In genomic region chr3:46660543-46661523, GRCh38 we compare ENCODE assay signal across 14 cellular contexts. TPM values are rescaled to one million over a fixed set of nuclear protein-coding genes. Genes with fewer than 3 reads are reported as not detected.
DNase-seq lines count a peak whose midpoint lies in the region; ATAC-seq, FAIRE-seq and TF ChIP-seq lines count a peak whose summit lies in the region.
"Had no signal": no experiment of that assay in that cellular context is flagged by ENCODE, and none has a peak within 500 bp of the region (broad histone marks: within the 10 kb centered on the region; RNA-seq: fewer than 3 reads in every experiment).

No MANE protein-coding gene starts in this region.

- dilution Hi-C loops in keratinocyte (cut with MboI; ENCODE audit: extremely low pct_ligation_motif_present, low sequenced_read_pairs): no loop called here

- TF ChIP-seq CTCF in GM23338 (conservative IDR thresholded peaks at IDR 0.05; ENCODE audit: low read depth in 2 of 2) (peak in 1 of 2 experiments; percentile 49; a peak in 2 of 4 replicates), keratinocyte (optimal IDR thresholded peaks at IDR 0.05 in 1 of 3, IDR thresholded peaks at IDR 0.05 in 1 of 3, conservative IDR thresholded peaks at IDR 0.05 in 1 of 3; ENCODE audit: extremely low read depth in 1 of 3, insufficient read depth in 2 of 3, low read length in 3 of 3) (peak in 1 of 3 experiments; percentile 50)

- peaks cover 2% of the 10 kb centered on the region for H3K9me1 ChIP-seq in keratinocyte (ENCODE audit: control insufficient read depth, extremely low read depth, insufficient read depth, low read length)

- CTCF ChIA-PET in activated CD4-positive, alpha-beta memory T cell treated with anti-CD3 and anti-CD28 coated beads, Interleukin-2, amount 10 ng/mL, durations not matched to agents 7 days and 5 days (lab: Charles Lee): interaction anchor here (1.9 kb wide), 1 partner anchor 172 kb away, joined by 8 read pairs; no protein-coding TSS in a partner anchor

- H3K4me3 ChIP-seq in GM23338 (no peak overlapping the region), keratinocyte (ENCODE audit: control insufficient read depth in 2 of 3, extremely low read depth in 1 of 3, insufficient read depth in 2 of 3, low read depth in 1 of 3, low read length in 3 of 3) (no peak overlapping the region)

- H3K4me1 ChIP-seq in GM23338 (ENCODE audit: insufficient read depth): peaks cover 48% of the 10 kb centered on the region
- peaks cover 20% of the 10 kb centered on the region for H3K4me1 ChIP-seq in keratinocyte (ENCODE audit: control insufficient read depth, extremely low read depth, insufficient read depth, low read length)

- H3K9ac ChIP-seq in keratinocyte (ENCODE audit: control insufficient read depth, extremely low read depth, insufficient read depth, low read length): no peak overlapping the region

- H3K9me2 ChIP-seq in GM23338 (ENCODE audit: insufficient read depth): no peaks in the 10 kb centered on the region

- ATAC-seq in GM23338 (no peak; the same call in 2 of the 3 replicates), HG02885 (IDR thresholded peaks at IDR 0.05; ENCODE audit: poor library complexity, unreplicated experiment) (no peak), GM19035 (IDR thresholded peaks at IDR 0.05; ENCODE audit: unreplicated experiment) (no peak), GM19351 (IDR thresholded peaks at IDR 0.05; ENCODE audit: unreplicated experiment) (no peak)

- H3K9me3 Mint-ChIP-seq in GM23338: no peaks in the 10 kb centered on the region; the same call in 2 of the 3 replicates
- H3K9me3 Mint-ChIP-seq in activated CD4-positive, alpha-beta memory T cell treated with anti-CD3 and anti-CD28 coated beads, Interleukin-2, amount 10 ng/mL, durations not matched to agents 7 days and 5 days: no peaks in the 10 kb centered on the region
- H3K9me3 Mint-ChIP-seq: CD4-positive, CD25-positive, alpha-beta regulatory T cell had no signal

- H3K27ac Mint-ChIP-seq in GM23338: no peak overlapping the region
- H3K27ac Mint-ChIP-seq in activated CD4-positive, alpha-beta memory T cell treated with anti-CD3 and anti-CD28 coated beads, Interleukin-2, amount 10 ng/mL, durations not matched to agents 7 days and 5 days: no peak overlapping the region
- H3K27ac Mint-ChIP-seq: CD4-positive, CD25-positive, alpha-beta regulatory T cell had no signal

- H3K79me2 ChIP-seq in GM23338 (replicated peaks; ENCODE audit: insufficient read depth): no peaks in the 10 kb centered on the region
- H3K79me2 ChIP-seq in keratinocyte (ENCODE audit: control insufficient read depth, insufficient read depth, low read length): no peaks in the 10 kb centered on the region

- peak; percentile 100 for FAIRE-seq in keratinocyte (lab: Jason Lieb, UNC)
- FAIRE-seq: GM12892 had no signal

- H3K36me3 ChIP-seq in GM23338 (ENCODE audit: insufficient read depth): no peaks in the 10 kb centered on the region
- no peaks in the 10 kb centered on the region for H3K36me3 ChIP-seq in keratinocyte (ENCODE audit: control insufficient read depth in 2 of 2, extremely low read depth in 1 of 2, insufficient read depth in 2 of 2, low read length in 2 of 2)

- H3K4me2 ChIP-seq in GM23338: peak overlapping the region; percentile 42
- H3K4me2 ChIP-seq in keratinocyte (ENCODE audit: control insufficient read depth, extremely low read depth, insufficient read depth, low read depth, low read length): peak overlapping the region; percentile 45

- H4K20me1 ChIP-seq in GM23338 (replicated peaks; ENCODE audit: insufficient read depth): no peaks in the 10 kb centered on the region
- no peaks in the 10 kb centered on the region for H4K20me1 ChIP-seq in keratinocyte (ENCODE audit: control insufficient read depth, extremely low read depth, insufficient read depth, low read length)

- H3F3A ChIP-seq in GM23338 (replicated peaks; ENCODE audit: low read depth): 0 out of 2 replicates have a peak, but pooled peaks cover 9% of the 10 kb centered on the region

- no peak overlapping the region for H3K4me3 Mint-ChIP-seq in GM23338
- no peak overlapping the region for H3K4me3 Mint-ChIP-seq in activated CD4-positive, alpha-beta memory T cell treated with anti-CD3 and anti-CD28 coated beads, Interleukin-2, amount 10 ng/mL, durations not matched to agents 7 days and 5 days
- H3K4me3 Mint-ChIP-seq: CD4-positive, CD25-positive, alpha-beta regulatory T cell had no signal

- H3K27ac ChIP-seq in GM23338 (ENCODE audit: low read depth): no peak overlapping the region
- no peak overlapping the region for H3K27ac ChIP-seq in keratinocyte (ENCODE audit: control insufficient read depth, insufficient read depth, low read length)
- H3K27ac ChIP-seq: epithelial cell of prostate had no signal

- H2AFZ ChIP-seq in GM23338 (peak overlapping the region; percentile 66), keratinocyte (ENCODE audit: control insufficient read depth, low read length) (no peak overlapping the region)

- POLR2A ChIA-PET in activated CD4-positive, alpha-beta memory T cell treated with anti-CD3 and anti-CD28 coated beads, Interleukin-2, amount 10 ng/mL, durations not matched to agents 7 days and 5 days (lab: Charles Lee): no interaction called here

- no peaks in the 10 kb centered on the region for H3K9me3 ChIP-seq in keratinocyte (ENCODE audit: control insufficient read depth, low read depth, low read length)

- DNase-seq in Ammon's horn (ENCODE audit: low spot score): peak; percentile 1
- no peak for DNase-seq in GM23338 (ENCODE audit: low spot score)
- peak; percentile 12 for DNase-seq in activated CD4-positive, alpha-beta memory T cell treated with anti-CD3 and anti-CD28 coated beads, Interleukin-2, amount 10 ng/mL, durations not matched to agents 7 days and 5 days
- DNase-seq in keratinocyte (ENCODE audit: low read depth, low spot score): no peak
- DNase-seq in GM19240 (ENCODE audit: insufficient read length, low spot score): no peak
- DNase-seq: anterior cingulate cortex; CD4-positive, CD25-positive, alpha-beta regulatory T cell; SIG-M5 had no signal

- peaks cover 64% of the 10 kb centered on the region for H3K4me1 Mint-ChIP-seq in GM23338
- peaks cover 3% of the 10 kb centered on the region for H3K4me1 Mint-ChIP-seq in activated CD4-positive, alpha-beta memory T cell treated with anti-CD3 and anti-CD28 coated beads, Interleukin-2, amount 10 ng/mL, durations not matched to agents 7 days and 5 days

- H3K27me3 ChIP-seq in GM23338 (ENCODE audit: insufficient read depth) (no peaks in the 10 kb centered on the region), keratinocyte (ENCODE audit: control insufficient read depth, extremely low read depth, insufficient read depth, low read length) (no peaks in the 10 kb centered on the region)

- peaks cover 28% of the 10 kb centered on the region for H3K27me3 Mint-ChIP-seq in GM23338 (ENCODE audit: insufficient read depth, low read depth, poor library complexity)
- peaks cover 4% of the 10 kb centered on the region for H3K27me3 Mint-ChIP-seq in activated CD4-positive, alpha-beta memory T cell treated with anti-CD3 and anti-CD28 coated beads, Interleukin-2, amount 10 ng/mL, durations not matched to agents 7 days and 5 days

- H3K36me3 Mint-ChIP-seq in GM23338 (ENCODE audit: low read depth): no peaks in the 10 kb centered on the region
- H3K36me3 Mint-ChIP-seq in activated CD4-positive, alpha-beta memory T cell treated with anti-CD3 and anti-CD28 coated beads, Interleukin-2, amount 10 ng/mL, durations not matched to agents 7 days and 5 days (ENCODE audit: low read depth): no peaks in the 10 kb centered on the region
- H3K36me3 Mint-ChIP-seq: CD4-positive, CD25-positive, alpha-beta regulatory T cell had no signal

RNA-seq across cellular contexts. Expression of gene ALS2CL, which starts 32.6 kb away (rescaled TPM):
- 8.7 and 11.8 TPM in 2 replicates for total RNA-seq in GM23338 (2014; rRNA removed; shearing (Covaris generic))
- polyA plus RNA-seq in GM23338 (2016; fragmentation: Nextera tagmentation; extraction: Ambion mirVana) (2.6 and 3.4 TPM in 2 replicates), keratinocyte (35.0 to 76.9 TPM (median 40.9 TPM) in 3 replicates)
- total RNA-seq in activated CD4-positive, alpha-beta memory T cell treated with anti-CD3 and anti-CD28 coated beads, Interleukin-2, amount 10 ng/mL, durations not matched to agents 7 days and 5 days: 1 to 10 TPM; 6.9 to 7.4 TPM
- 44.6 TPM for polyA plus RNA-seq in keratinocyte (2011; ENCODE audit: low read depth)
- polyA plus RNA-seq in keratinocyte (2011; cell fraction: cytosol; rRNA removed): 15.1 and 21.9 TPM in 2 replicates
- polyA plus RNA-seq in keratinocyte (2011; cell fraction: nucleus; rRNA removed): 222 and 277 TPM in 2 replicates
- polyA plus RNA-seq in keratinocyte (2012; ENCODE audit: low replicate concordance): 39.5 and 130 TPM in 2 replicates
- 55.6 to 64.3 TPM (median 63.2 TPM) in 3 replicates for polyA minus RNA-seq in keratinocyte
- polyA minus RNA-seq in keratinocyte (2011; cell fraction: cytosol; rRNA and poly(A)+ RNA removed): 32.0 TPM
- polyA minus RNA-seq in keratinocyte (2011; cell fraction: nucleus; rRNA and poly(A)+ RNA removed): 88.7 and 90.1 TPM in 2 replicates

RNA-seq across cellular contexts. Expression of gene TMIE, which starts 40.4 kb away (rescaled TPM):
- total RNA-seq in GM23338 (2014; rRNA removed; shearing (Covaris generic)): 0.16 and 1.2 TPM in 2 replicates
- polyA plus RNA-seq in GM23338 (2016; fragmentation: Nextera tagmentation; extraction: Ambion mirVana): 0.70 and 0.84 TPM in 2 replicates
- total RNA-seq in activated CD4-positive, alpha-beta memory T cell treated with anti-CD3 and anti-CD28 coated beads, Interleukin-2, amount 10 ng/mL, durations not matched to agents 7 days and 5 days: under 1 TPM; 0.20 to 0.63 TPM
- polyA plus RNA-seq in keratinocyte: 0.04 to 0.07 TPM in 2 of 3 replicates, not detected in the other
- polyA plus RNA-seq in keratinocyte (2011; ENCODE audit: low read depth): 0.41 TPM
- polyA plus RNA-seq in keratinocyte (2011; cell fraction: cytosol; rRNA removed): 0.04 TPM in 1 of 2 replicates, not detected in the other
- polyA plus RNA-seq in keratinocyte (2011; cell fraction: nucleus; rRNA removed): 0.19 TPM in 1 of 2 replicates, not detected in the other
- 0.25 TPM in 1 of 2 replicates, not detected in the other for polyA plus RNA-seq in keratinocyte (2012; ENCODE audit: low replicate concordance)
- 0.10 TPM in 1 of 3 replicates, not detected in the others for polyA minus RNA-seq in keratinocyte
- polyA minus RNA-seq in keratinocyte (2011; cell fraction: cytosol; rRNA and poly(A)+ RNA removed): not detected
- polyA minus RNA-seq in keratinocyte (2011; cell fraction: nucleus; rRNA and poly(A)+ RNA removed): not detected in 2 replicates

RNA-seq across cellular contexts. Expression of gene FAM240A, which starts 48.5 kb away (rescaled TPM):
- not detected in 2 replicates for total RNA-seq in GM23338 (2014; rRNA removed; shearing (Covaris generic))
- 0.18 TPM in 1 of 2 replicates, not detected in the other for polyA plus RNA-seq in GM23338 (2016; fragmentation: Nextera tagmentation; extraction: Ambion mirVana)
- not detected for total RNA-seq in activated CD4-positive, alpha-beta memory T cell treated with anti-CD3 and anti-CD28 coated beads, Interleukin-2, amount 10 ng/mL, durations not matched to agents 7 days and 5 days
- polyA plus RNA-seq in keratinocyte: not detected in 3 replicates
- polyA plus RNA-seq in keratinocyte (2011; ENCODE audit: low read depth): not detected
- not detected in 2 replicates for polyA plus RNA-seq in keratinocyte (2011; cell fraction: cytosol; rRNA removed)
- not detected in 2 replicates for polyA plus RNA-seq in keratinocyte (2011; cell fraction: nucleus; rRNA removed)
- not detected in 2 replicates for polyA plus RNA-seq in keratinocyte (2012; ENCODE audit: low replicate concordance)
- polyA minus RNA-seq in keratinocyte: not detected in 3 replicates
- not detected for polyA minus RNA-seq in keratinocyte (2011; cell fraction: cytosol; rRNA and poly(A)+ RNA removed)
- polyA minus RNA-seq in keratinocyte (2011; cell fraction: nucleus; rRNA and poly(A)+ RNA removed): not detected in 2 replicates
- total RNA-seq: CD4-positive, CD25-positive, alpha-beta regulatory T cell; pulmonary artery endothelial cell had no signal
- polyA plus RNA-seq: CD4-positive, CD25-positive, alpha-beta regulatory T cell had no signal

RNA-seq across cellular contexts. Expression of gene PRSS50, which starts 56.8 kb away (rescaled TPM):
- total RNA-seq in GM23338 (2014; rRNA removed; shearing (Covaris generic)): 1.4 and 1.5 TPM in 2 replicates
- polyA plus RNA-seq in GM23338 (2016; fragmentation: Nextera tagmentation; extraction: Ambion mirVana) (0.50 and 0.60 TPM in 2 replicates), keratinocyte (not detected in 3 replicates)
- not detected for total RNA-seq in activated CD4-positive, alpha-beta memory T cell treated with anti-CD3 and anti-CD28 coated beads, Interleukin-2, amount 10 ng/mL, durations not matched to agents 7 days and 5 days
- not detected for polyA plus RNA-seq in keratinocyte (2011; ENCODE audit: low read depth)
- not detected in 2 replicates for polyA plus RNA-seq in keratinocyte (2011; cell fraction: cytosol; rRNA removed)
- not detected in 2 replicates for polyA plus RNA-seq in keratinocyte (2011; cell fraction: nucleus; rRNA removed)
- not detected in 2 replicates for polyA plus RNA-seq in keratinocyte (2012; ENCODE audit: low replicate concordance)
- not detected in 3 replicates for polyA minus RNA-seq in keratinocyte
- polyA minus RNA-seq in keratinocyte (2011; cell fraction: cytosol; rRNA and poly(A)+ RNA removed): not detected
- not detected in 2 replicates for polyA minus RNA-seq in keratinocyte (2011; cell fraction: nucleus; rRNA and poly(A)+ RNA removed)
- total RNA-seq: CD4-positive, CD25-positive, alpha-beta regulatory T cell; pulmonary artery endothelial cell had no signal
- polyA plus RNA-seq: CD4-positive, CD25-positive, alpha-beta regulatory T cell had no signal

Comparison
In these comparisons a context has a peak if more than half of its experiments do, and no peak if none do; other contexts are left out.
1. DNase-seq: peak in Ammon's horn (single experiment) and activated CD4-positive, alpha-beta memory T cell treated with anti-CD3 and anti-CD28 coated beads, Interleukin-2, amount 10 ng/mL, durations not matched to agents 7 days and 5 days (single experiment); none in GM23338 (single experiment), keratinocyte (single experiment) and GM19240 (single experiment).